In the genomic region with DNA sequence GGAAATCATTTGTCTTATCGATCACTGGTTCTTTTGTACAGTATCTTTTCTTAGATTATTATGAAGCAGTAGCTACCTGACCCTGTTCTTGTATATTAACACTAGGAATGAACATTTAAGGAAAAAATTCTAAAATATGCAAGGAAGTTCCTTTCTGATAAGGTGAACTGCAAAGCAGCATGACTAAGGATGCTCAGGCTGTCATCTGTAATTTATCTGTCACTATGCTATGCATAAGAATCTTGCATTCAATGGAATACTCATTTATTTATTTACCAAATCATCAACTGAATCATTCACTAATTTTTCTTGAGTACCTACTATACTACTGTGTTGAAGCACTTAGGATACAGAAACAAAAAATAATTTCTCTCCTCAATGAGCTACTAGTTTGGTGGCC, we compare ENCODE assay signal across 25 cellular contexts.
"Had no signal": no experiment of that assay in that cellular context is flagged by ENCODE, and none has a peak within 500 bp of the region (broad histone marks: within the 10 kb centered on the region; RNA-seq: fewer than 3 reads in every experiment).

No MANE protein-coding gene starts in this region.

- H3K27ac Mint-ChIP-seq: effector memory CD8-positive, alpha-beta T cell; mesothelial cell of epicardium; natural killer cell treated with Interleukin-12 subunit alpha and Interleukin-12 subunit beta and Interleukin-15 and Interleukin-18, amount 100 ng/mL, for 72 hours; neural progenitor cell; stimulated activated naive B cell treated with anti-CD40 and anti-IgM and Interleukin-4, amounts not matched to agents 10 μg/mL and 1 μg/mL and 100 μg/mL, for 72 hours; stimulated activated naive CD8-positive, alpha-beta T cell treated with anti-CD3 and anti-CD28 coated beads, Interleukin-15, Interleukin-2, amounts not matched to agents 100 ng/mL and 50 ng/mL, for 24 hours had no signal

- ATAC-seq: effector memory CD8-positive, alpha-beta T cell; foreskin keratinocyte; gastroesophageal sphincter; heart left ventricle; left lobe of liver; mucosa of descending colon; natural killer cell treated with Interleukin-12 subunit alpha and Interleukin-12 subunit beta and Interleukin-15 and Interleukin-18, amount 100 ng/mL, for 72 hours; right lobe of liver; stimulated activated naive B cell treated with anti-CD40 and anti-IgM and Interleukin-4, amounts not matched to agents 10 μg/mL and 1 μg/mL and 100 μg/mL, for 72 hours; upper lobe of right lung had no signal

- H2AFZ ChIP-seq: hepatocyte, neural progenitor cell, parathyroid adenoma had no signal

- H3K9ac ChIP-seq: neural progenitor cell, parathyroid adenoma had no signal

- H3K4me3 Mint-ChIP-seq: effector memory CD8-positive, alpha-beta T cell; mesothelial cell of epicardium; naive B cell; natural killer cell treated with Interleukin-12 subunit alpha and Interleukin-12 subunit beta and Interleukin-15 and Interleukin-18, amount 100 ng/mL, for 72 hours; neural progenitor cell; stimulated activated naive B cell treated with anti-CD40 and anti-IgM and Interleukin-4, amounts not matched to agents 10 μg/mL and 1 μg/mL and 100 μg/mL, for 72 hours; stimulated activated naive CD8-positive, alpha-beta T cell treated with anti-CD3 and anti-CD28 coated beads, Interleukin-15, Interleukin-2, amounts not matched to agents 100 ng/mL and 50 ng/mL, for 24 hours had no signal

- H3K36me3 Mint-ChIP-seq: mesothelial cell of epicardium; naive B cell; natural killer cell treated with Interleukin-12 subunit alpha and Interleukin-12 subunit beta and Interleukin-15 and Interleukin-18, amount 100 ng/mL, for 72 hours; neural progenitor cell had no signal

- H3K9me3 Mint-ChIP-seq: effector memory CD8-positive, alpha-beta T cell; naive B cell; natural killer cell treated with Interleukin-12 subunit alpha and Interleukin-12 subunit beta and Interleukin-15 and Interleukin-18, amount 100 ng/mL, for 72 hours; neural progenitor cell; stimulated activated naive B cell treated with anti-CD40 and anti-IgM and Interleukin-4, amounts not matched to agents 10 μg/mL and 1 μg/mL and 100 μg/mL, for 72 hours; stimulated activated naive CD8-positive, alpha-beta T cell treated with anti-CD3 and anti-CD28 coated beads, Interleukin-15, Interleukin-2, amounts not matched to agents 100 ng/mL and 50 ng/mL, for 24 hours had no signal

- H3K27ac ChIP-seq: gastroesophageal sphincter, heart left ventricle, neural progenitor cell, parathyroid adenoma, right lobe of liver, thoracic aorta, tibial nerve, upper lobe of right lung had no signal

- FAIRE-seq: kidney, small intestine had no signal

- H3K4me1 ChIP-seq: parathyroid adenoma, right lobe of liver, upper lobe of right lung, uterus had no signal

- H3K27me3 ChIP-seq: foreskin keratinocyte, gastroesophageal sphincter, heart left ventricle, hepatocyte, right lobe of liver, tibial nerve, upper lobe of right lung, uterus had no signal

- DNase-seq: cortex of kidney; effector memory CD8-positive, alpha-beta T cell; foreskin keratinocyte; heart left ventricle; kidney; mesenchymal stem cell; mucosa of descending colon; naive B cell; right lobe of liver; small intestine; stimulated activated CD4-positive, alpha-beta T cell treated with anti-CD3 and anti-CD28 coated beads, Interleukin-15, amount 100 ng/mL, for 24 hours; stimulated activated CD4-positive, alpha-beta T cell treated with anti-CD3 and anti-CD28 coated beads, Interleukin-2, amount 100 ng/mL, for 48 hours; stimulated activated naive B cell treated with anti-CD40 and anti-IgM and Interleukin-4, amounts not matched to agents 10 μg/mL and 1 μg/mL and 100 μg/mL, for 72 hours; upper lobe of right lung; uterus had no signal

- H3K36me3 ChIP-seq: gastroesophageal sphincter, neural progenitor cell, right lobe of liver, thoracic aorta, tibial nerve, upper lobe of right lung, uterus had no signal

- H3K9me3 ChIP-seq: gastroesophageal sphincter, heart left ventricle, mucosa of descending colon, right lobe of liver, thoracic aorta, tibial nerve, upper lobe of right lung, uterus had no signal

- H3K4me3 ChIP-seq: gastroesophageal sphincter, heart left ventricle, hepatocyte, mucosa of descending colon, neural progenitor cell, right lobe of liver, thoracic aorta, tibial nerve, upper lobe of right lung, uterus had no signal

- H3K4me2 ChIP-seq: hepatocyte, neural progenitor cell had no signal
